Comparison of ENCODE assay signal across 8 cellular contexts in the genomic region with DNA sequence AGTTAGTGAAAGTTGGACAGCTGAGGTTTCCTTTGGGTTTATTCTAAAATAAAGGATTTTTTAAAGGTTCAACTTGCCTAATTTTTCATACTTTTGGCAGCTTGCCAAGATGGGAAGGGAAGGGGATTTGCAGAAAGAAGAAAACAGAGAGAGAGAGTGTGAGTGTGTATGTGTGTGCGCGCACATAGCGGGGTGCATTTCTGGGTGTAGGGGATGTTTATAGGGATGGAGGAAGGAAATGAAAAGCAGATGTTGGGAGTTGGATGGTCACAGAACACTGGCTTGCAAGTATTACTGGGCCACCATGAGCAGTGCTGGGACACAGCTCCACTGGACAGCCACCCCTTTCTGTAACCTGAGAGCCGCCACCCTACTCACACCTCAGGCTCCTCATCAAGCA.
DNase-seq lines count a peak whose midpoint lies in the region; ATAC-seq, FAIRE-seq and TF ChIP-seq lines count a peak whose summit lies in the region.
"Not testable (repeated sequence)": the region's sequence is repeated elsewhere in the genome, so short reads cannot be mapped to it uniquely, and the experiment has no call there.

No MANE protein-coding gene starts in this region.

- not testable (repeated sequence) for BruUV-seq in HepG2 (replicated peaks; lab: Mats Ljungman, UMichigan)

- not testable (repeated sequence) for FAIRE-seq in HepG2 (lab: Jason Lieb, UNC)

- H3K36me3 ChIP-seq in BLaER1; SK-N-SH (replicated peaks in 1 of 2; ENCODE audit: control insufficient read depth in 1 of 2, insufficient read depth in 2 of 2, low read length in 1 of 2); esophagus muscularis mucosa; HepG2 (replicated peaks in 1 of 2; ENCODE audit: control insufficient read depth in 1 of 2, insufficient read depth in 2 of 2, low read length in 2 of 2); upper lobe of left lung: not testable (repeated sequence)

- H2AFZ ChIP-seq in SK-N-SH (ENCODE audit: low read depth); HepG2 (ENCODE audit: low read length): not testable (repeated sequence)

- peak overlapping the region; percentile 66 for H3K4me2 ChIP-seq in BLaER1
- not testable (repeated sequence) for H3K4me2 ChIP-seq in SK-N-SH; HepG2 (ENCODE audit: low read depth, low read length)

- intact Hi-C loops in esophagus muscularis mucosa (cut with DNase I); HepG2 (cut with micrococcal nuclease; ENCODE audit: unreplicated experiment): not testable (repeated sequence)

- H3K27me3 ChIP-seq in BLaER1; HL-60 (ENCODE audit: insufficient read depth, poor library complexity, severe bottlenecking); SK-N-SH (ENCODE audit: insufficient read depth); esophagus muscularis mucosa; HepG2 (ENCODE audit: control insufficient read depth in 1 of 2, insufficient read depth in 2 of 2, low read length in 2 of 2); upper lobe of left lung: not testable (repeated sequence)

- 36% methylated on average over 4 of the region's 4 CpGs for WGBS in SK-N-SH (ENCODE audit: low lambda C conversion rate)
- WGBS in esophagus muscularis mucosa = 80% methylated on average over 4 of the region's 4 CpGs
- 78% methylated on average over 4 of the region's 4 CpGs for WGBS in HepG2 (ENCODE audit: low lambda C conversion rate)
- 54 to 67% methylated on average over 4 of the region's 4 CpGs for WGBS in upper lobe of left lung, 2 donors

- not testable (repeated sequence) for H3K79me2 ChIP-seq in SK-N-SH (ENCODE audit: insufficient read depth); HepG2 (ENCODE audit: insufficient read depth, low read length)

- H3K9ac ChIP-seq in BLaER1; SK-N-SH; HepG2 (ENCODE audit: insufficient read depth, low read depth, low read length): not testable (repeated sequence)

- CTCF ChIA-PET in SK-N-SH (lab: Yijun Ruan, JAX); HepG2 (lab: Yijun Ruan, JAX; ENCODE audit: low intra/inter-chr PET ratio, low total read pairs): not testable (repeated sequence)

- not testable (repeated sequence) for H3K36me3 Mint-ChIP-seq in natural killer cell treated with Interleukin-12 subunit alpha and Interleukin-12 subunit beta and Interleukin-15 and Interleukin-18, amount 100 ng/mL, for 72 hours

- in situ Hi-C loops in HepG2 (cut with HindIII; ENCODE audit: extremely low pct_ligation_motif_present, low pct_unique_long_range_greater_than_20kb) = not testable (repeated sequence)

- not testable (repeated sequence) for H3K27ac ChIP-seq in BLaER1; HL-60 (replicated peaks); SK-N-SH (ENCODE audit: low read depth in 2 of 2, low read length in 1 of 2); esophagus muscularis mucosa (replicated peaks in 1 of 4); HepG2 (ENCODE audit: extremely low read length, insufficient read depth, low read length); upper lobe of left lung

- not testable (repeated sequence) for TF ChIP-seq RAD21 in SK-N-SH (IDR thresholded peaks at IDR 0.05; ENCODE audit: low read length); HepG2 (CRISPR knock-in tag; IDR thresholded peaks at IDR 0.05)

- H3K4me3 Mint-ChIP-seq in natural killer cell treated with Interleukin-12 subunit alpha and Interleukin-12 subunit beta and Interleukin-15 and Interleukin-18, amount 100 ng/mL, for 72 hours = not testable (repeated sequence)

- H3K4me3 ChIP-seq in BLaER1 = peak overlapping the region; percentile 47; the same call in 1 of the 2 replicates
- H3K4me3 ChIP-seq in HL-60 (replicated peaks; ENCODE audit: insufficient read depth, low read length); NB4 (ENCODE audit: low read depth, low read length); SK-N-SH (ENCODE audit: low read depth in 2 of 2, low read length in 1 of 2); esophagus muscularis mucosa; HepG2 (replicated peaks in 1 of 3; ENCODE audit: insufficient read depth in 1 of 3, low read depth in 2 of 3, low read length in 3 of 3); upper lobe of left lung: not testable (repeated sequence)

- not testable (repeated sequence) for TF ChIP-seq POLR2A in NB4 (IDR thresholded peaks at IDR 0.05; ENCODE audit: extremely low read depth, insufficient read length); esophagus muscularis mucosa (IDR thresholded peaks at IDR 0.05; ENCODE audit: low read depth); HepG2 (IDR thresholded peaks at IDR 0.05; ENCODE audit: insufficient read depth in 1 of 2, low read depth in 2 of 2, low read length in 2 of 2); upper lobe of left lung (IDR thresholded peaks at IDR 0.05)

- H3K9me2 ChIP-seq in SK-N-SH = not testable (repeated sequence)

- H3K9me3 Mint-ChIP-seq in natural killer cell treated with Interleukin-12 subunit alpha and Interleukin-12 subunit beta and Interleukin-15 and Interleukin-18, amount 100 ng/mL, for 72 hours = not testable (repeated sequence)

- H3F3A ChIP-seq in SK-N-SH (replicated peaks; ENCODE audit: insufficient read depth) = not testable (repeated sequence)

- H3K4me1 ChIP-seq in BLaER1 = peaks cover 12% of the 10 kb centered on the region
- H3K4me1 ChIP-seq in SK-N-SH (ENCODE audit: control insufficient read depth in 1 of 2, insufficient read depth in 2 of 2, low read depth in 1 of 2, low read length in 1 of 2); esophagus muscularis mucosa; HepG2 (ENCODE audit: insufficient read depth, low read length); upper lobe of left lung: not testable (repeated sequence)

- H3K27ac Mint-ChIP-seq in natural killer cell treated with Interleukin-12 subunit alpha and Interleukin-12 subunit beta and Interleukin-15 and Interleukin-18, amount 100 ng/mL, for 72 hours = not testable (repeated sequence)

- ATAC-seq in HepG2 (peak; percentile 50), upper lobe of left lung (ENCODE audit: low FRiP score in 2 of 2) (peak; percentile 46 to 75)
- ATAC-seq in natural killer cell treated with Interleukin-12 subunit alpha and Interleukin-12 subunit beta and Interleukin-15 and Interleukin-18, amount 100 ng/mL, for 72 hours = peak; percentile 44 to 52

- not testable (repeated sequence) for TF ChIP-seq EP300 in SK-N-SH (IDR thresholded peaks at IDR 0.05; ENCODE audit: borderline replicate concordance in 1 of 2, low read depth in 1 of 2, low read length in 1 of 2); esophagus muscularis mucosa (IDR thresholded peaks at IDR 0.05); HepG2 (IDR thresholded peaks at IDR 0.05; ENCODE audit: low read depth in 2 of 2, low read length in 2 of 2); HepG2 (CRISPR knock-in tag; IDR thresholded peaks at IDR 0.05; ENCODE audit: borderline replicate concordance); upper lobe of left lung (IDR thresholded peaks at IDR 0.05)

- not testable (repeated sequence) for H3K27me3 Mint-ChIP-seq in natural killer cell treated with Interleukin-12 subunit alpha and Interleukin-12 subunit beta and Interleukin-15 and Interleukin-18, amount 100 ng/mL, for 72 hours

- H3K4me1 Mint-ChIP-seq in natural killer cell treated with Interleukin-12 subunit alpha and Interleukin-12 subunit beta and Interleukin-15 and Interleukin-18, amount 100 ng/mL, for 72 hours (ENCODE audit: low read depth in 2 of 2) = not testable (repeated sequence)

- H3K9me3 ChIP-seq in BLaER1; SK-N-SH; esophagus muscularis mucosa; HepG2 (ENCODE audit: low read length); upper lobe of left lung: not testable (repeated sequence)

- H4K20me1 ChIP-seq in BLaER1; SK-N-SH (ENCODE audit: insufficient read depth); HepG2 (ENCODE audit: insufficient read depth, low read length): not testable (repeated sequence)

- DNase-seq in HL-60 (ENCODE audit: low read depth in 1 of 2, low spot score in 1 of 2) = peak; percentile 2
- peak; percentile 1 for DNase-seq in NB4 (ENCODE audit: low read depth)
- DNase-seq in SK-N-SH; HepG2 (ENCODE audit: low spot score); natural killer cell treated with Interleukin-12 subunit alpha and Interleukin-12 subunit beta and Interleukin-15 and Interleukin-18, amount 100 ng/mL, for 72 hours (ENCODE audit: low spot score); upper lobe of left lung: not testable (repeated sequence)
- DNase-seq in esophagus muscularis mucosa (ENCODE audit: extremely low spot score) = peak; percentile 79

- TF ChIP-seq CTCF in HL-60 (IDR thresholded peaks at IDR 0.05; ENCODE audit: insufficient read depth, low read length); NB4 (IDR thresholded peaks at IDR 0.05; ENCODE audit: low read depth, low read length); SK-N-SH (IDR thresholded peaks at IDR 0.05); esophagus muscularis mucosa (IDR thresholded peaks at IDR 0.05); HepG2 (CRISPR knock-in tag; IDR thresholded peaks at IDR 0.05); upper lobe of left lung (IDR thresholded peaks at IDR 0.05): not testable (repeated sequence)

- POLR2A ChIA-PET in SK-N-SH (lab: Yijun Ruan, JAX); HepG2 (lab: Yijun Ruan, JAX): not testable (repeated sequence)

TF ChIP-seq in SK-N-SH, 30 proteins besides CTCF, POLR2A, EP300 and RAD21:
- peak; percentile 56; the same call in 1 of the 2 replicates for TF ChIP-seq NFIC (IDR thresholded peaks at IDR 0.05; ENCODE audit: borderline replicate concordance)

TF ChIP-seq in HepG2, 621 proteins besides CTCF, POLR2A, EP300 and RAD21 (continues in another document):
- TF ChIP-seq GTF2F1 (IDR thresholded peaks at IDR 0.05; ENCODE audit: low read length) = 0 out of 2 replicates have a peak, but pooled peaks have one; percentile 30
